Comparison of ENCODE assay signal across 9 cellular contexts in the genomic region with DNA sequence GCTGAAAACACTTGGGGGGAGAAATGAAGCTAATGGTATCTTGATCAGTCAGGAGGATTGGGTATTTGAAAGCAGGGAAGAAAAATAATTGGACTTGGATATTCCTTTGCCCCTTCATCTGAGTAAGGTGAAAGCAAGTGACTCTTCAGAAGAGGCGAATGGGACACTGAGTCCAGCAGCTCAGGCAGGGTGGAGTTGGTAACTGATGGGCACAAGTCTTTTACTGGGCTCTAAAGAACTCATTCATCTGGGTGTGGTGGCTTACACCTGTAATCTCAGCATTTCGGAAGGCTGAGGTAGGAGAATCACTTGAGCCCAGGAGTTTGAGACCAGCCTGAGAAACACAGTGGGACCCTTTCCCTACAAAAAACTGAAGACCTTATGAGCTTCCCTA. TPM values are rescaled to one million over a fixed set of nuclear protein-coding genes. Genes with fewer than 3 reads are reported as not detected.
DNase-seq lines count a peak whose midpoint lies in the region; ATAC-seq and TF ChIP-seq lines count a peak whose summit lies in the region.
"Had no signal": no experiment of that assay in that cellular context is flagged by ENCODE, and none has a peak within 500 bp of the region (broad histone marks: within the 10 kb centered on the region; RNA-seq: fewer than 3 reads in every experiment).

No MANE protein-coding gene starts in this region.

- H3K36me3 ChIP-seq in PC-9 (ENCODE audit: low read depth) (0 out of 2 replicates have a peak, but pooled peaks cover 3% of the 10 kb centered on the region), endocrine pancreas (ENCODE audit: control insufficient read depth, insufficient read depth, low read length) (no peaks in the 10 kb centered on the region), neuronal stem cell (replicated peaks in 1 of 2; ENCODE audit: control insufficient read depth in 2 of 2, insufficient read depth in 2 of 2, low read length in 2 of 2) (no peaks in the 10 kb centered on the region)
- H3K36me3 ChIP-seq: cardiac muscle cell had no signal

- H2BK5ac ChIP-seq in neuronal stem cell (ENCODE audit: low read length) = no peak overlapping the region

- peak overlapping the region; percentile 88 for H3K4me3 Mint-ChIP-seq in CD4-positive, alpha-beta T cell

- H3K14ac ChIP-seq in neuronal stem cell (ENCODE audit: low read length) = no peak overlapping the region

- H3K27ac Mint-ChIP-seq in CD4-positive, alpha-beta T cell = peak overlapping the region; percentile 93

- no peaks in the 10 kb centered on the region for H3K9me3 Mint-ChIP-seq in CD4-positive, alpha-beta T cell

- CTCF ChIA-PET in CD4-positive, alpha-beta T cell (lab: Charles Lee) = interaction anchor here (1.0 to 1.3 kb wide), 2 partner anchors 13 to 105 kb away, joined by 3 read pairs; no protein-coding TSS in a partner anchor
- CTCF ChIA-PET in PC-9 (lab: Charles Lee) = interaction anchor here (0.8 kb wide), 1 partner anchor 31 kb away, joined by 5 read pairs; no protein-coding TSS in a partner anchor

- H4K8ac ChIP-seq in neuronal stem cell (ENCODE audit: low read depth, low read length) = no peak overlapping the region

- H3K4ac ChIP-seq in neuronal stem cell (ENCODE audit: low read length) = no peak overlapping the region

- H3K18ac ChIP-seq in neuronal stem cell (ENCODE audit: low read length) = no peak overlapping the region

- H3K9me2 ChIP-seq in PC-9 (ENCODE audit: insufficient read depth) = no peaks in the 10 kb centered on the region

- WGBS in neuronal stem cell (ENCODE audit: extremely low coverage in 2 of 2, insufficient read length in 2 of 2, insufficient replicate concordance in 1 of 2), 2 donors = no CpG with 5 or more reads among the region's 2 CpGs

- H3K4me1 ChIP-seq in PC-9 (replicated peaks; ENCODE audit: insufficient read depth) (peaks cover 79% of the 10 kb centered on the region), endocrine pancreas (ENCODE audit: control insufficient read depth, insufficient read depth, low read length) (no peaks in the 10 kb centered on the region), neuronal stem cell (ENCODE audit: control insufficient read depth in 2 of 2, insufficient read depth in 1 of 2, low read depth in 1 of 2, low read length in 2 of 2) (peaks cover 4 to 5% of the 10 kb centered on the region in 2 donors)

- H3K27me3 ChIP-seq in CD4-positive, alpha-beta T cell (ENCODE audit: control insufficient read depth, insufficient read depth, low read length) = no peaks in the 10 kb centered on the region
- H3K27me3 ChIP-seq in PC-9 (ENCODE audit: insufficient read depth, low read depth) (no peaks in the 10 kb centered on the region), endocrine pancreas (ENCODE audit: control insufficient read depth, insufficient read depth, low read length) (no peaks in the 10 kb centered on the region), neuronal stem cell (ENCODE audit: control insufficient read depth in 3 of 3, insufficient read depth in 3 of 3, low read depth in 1 of 3, low read length in 3 of 3) (peaks cover 0 to 5% (median 0%) of the 10 kb centered on the region in 3 experiments)
- H3K27me3 ChIP-seq: cardiac muscle cell had no signal

- H3K4me1 Mint-ChIP-seq in CD4-positive, alpha-beta T cell (ENCODE audit: low read depth) = peaks cover 91% of the 10 kb centered on the region

- H4K20me1 ChIP-seq in PC-9 (ENCODE audit: insufficient read depth) = no peaks in the 10 kb centered on the region

- H3K4me2 ChIP-seq in PC-9 (peak overlapping the region; percentile 35), neuronal stem cell (ENCODE audit: insufficient read depth, low read length, poor library complexity, severe bottlenecking) (no peak overlapping the region)

- H2AK5ac ChIP-seq in neuronal stem cell (ENCODE audit: low read depth, low read length) = no peak overlapping the region

- peaks cover 65% of the 10 kb centered on the region for H3K79me2 ChIP-seq in PC-9 (ENCODE audit: low read depth)

- H3K9ac ChIP-seq in endocrine pancreas (ENCODE audit: control insufficient read depth, insufficient read depth, low read length) = no peak overlapping the region
- no peak overlapping the region for H3K9ac ChIP-seq in neuronal stem cell (ENCODE audit: low read depth, low read length, poor library complexity)

- intact Hi-C loops in CD4-positive, alpha-beta T cell (cut with DNase I, micrococcal nuclease) = no loop called here
- intact Hi-C loops in PC-9 (cut with micrococcal nuclease; ENCODE audit: unreplicated experiment) = no loop called here

- peaks cover 30% of the 10 kb centered on the region for H3F3A ChIP-seq in PC-9 (ENCODE audit: insufficient read depth, low read depth)

- no peaks in the 10 kb centered on the region for H3K9me3 ChIP-seq in CD4-positive, alpha-beta T cell (ENCODE audit: control insufficient read depth, low read length)
- no peaks in the 10 kb centered on the region for H3K9me3 ChIP-seq in PC-9 (ENCODE audit: insufficient read depth, low read depth)
- H3K9me3 ChIP-seq in endocrine pancreas (ENCODE audit: control insufficient read depth, low read length) = no peaks in the 10 kb centered on the region
- H3K9me3 ChIP-seq in neuronal stem cell (replicated peaks in 1 of 2; ENCODE audit: control insufficient read depth in 2 of 2, insufficient read depth in 1 of 2, low read depth in 1 of 2, low read length in 2 of 2) = no peaks in the 10 kb centered on the region

- no peak overlapping the region for H2BK15ac ChIP-seq in neuronal stem cell (ENCODE audit: low read length)

- no peak for DNase-seq in CD4-positive, alpha-beta T cell
- DNase-seq in PC-9 = no peak
- no peak for DNase-seq in omental fat pad (ENCODE audit: low spot score)
- DNase-seq in NCI-H1930 (lab: John Stamatoyannopoulos, UW) = no peak
- no peak for DNase-seq in superior temporal gyrus (ENCODE audit: extremely low spot score)
- DNase-seq in GM03348 (ENCODE audit: low spot score) = no peak
- DNase-seq in neuronal stem cell (ENCODE audit: low spot score) = no peak

- H3K27ac ChIP-seq in CD4-positive, alpha-beta T cell (ENCODE audit: low read depth, low read length) = peak overlapping the region; percentile 84
- H3K27ac ChIP-seq in PC-9 = peak overlapping the region; percentile 32
- H3K27ac ChIP-seq in neuronal stem cell (replicated peaks; ENCODE audit: low read length) = no peak overlapping the region

- no peak overlapping the region for H2AFZ ChIP-seq in PC-9
- H2AFZ ChIP-seq in neuronal stem cell (ENCODE audit: low read length) = no peak overlapping the region

- POLR2A ChIA-PET in CD4-positive, alpha-beta T cell (lab: Charles Lee) = interaction anchor here (1.1 to 1.7 kb wide), 4 partner anchors 57 to 324 kb away, joined by 3 to 5 read pairs (median 4); a partner anchor contains a TSS
- POLR2A ChIA-PET in PC-9 (lab: Charles Lee; ENCODE audit: unreplicated experiment) = interaction anchor here (0.7 kb wide), 1 partner anchor 124 kb away, joined by 13 read pairs; no protein-coding TSS in a partner anchor

- TF ChIP-seq CTCF in CD4-positive, alpha-beta T cell (IDR thresholded peaks at IDR 0.05) = no peak
- TF ChIP-seq CTCF in PC-9 (conservative IDR thresholded peaks at IDR 0.05) (no peak), omental fat pad (IDR thresholded peaks at IDR 0.05) (no peak)

- BruUV-seq in PC-9 (replicated peaks; lab: Mats Ljungman, UMichigan) = TSS peak; percentile 17

- no peak for ATAC-seq in CD4-positive, alpha-beta T cell (ENCODE audit: poor library complexity)
- peak; percentile 2 for ATAC-seq in omental fat pad (ENCODE audit: low FRiP score)

- no peak overlapping the region for H3K4me3 ChIP-seq in PC-9
- H3K4me3 ChIP-seq in endocrine pancreas (ENCODE audit: control insufficient read depth, insufficient read depth, low read length) = peak overlapping the region; percentile 43
- no peak overlapping the region for H3K4me3 ChIP-seq in neuronal stem cell (ENCODE audit: low read length in 2 of 2)
- H3K4me3 ChIP-seq: cardiac muscle cell had no signal

- H2BK120ac ChIP-seq in neuronal stem cell (ENCODE audit: low read depth, low read length) = no peak overlapping the region

- no peak overlapping the region for H3K23ac ChIP-seq in neuronal stem cell (ENCODE audit: low read depth, low read length, poor library complexity)

- no peaks in the 10 kb centered on the region for H3K27me3 Mint-ChIP-seq in CD4-positive, alpha-beta T cell

- H2BK12ac ChIP-seq in neuronal stem cell (ENCODE audit: low read length) = no peak overlapping the region

- no peak overlapping the region for H4K91ac ChIP-seq in neuronal stem cell (ENCODE audit: low read depth, low read length, poor library complexity)

- H3K36me3 Mint-ChIP-seq in CD4-positive, alpha-beta T cell (ENCODE audit: low read depth) = peaks cover 35% of the 10 kb centered on the region

- H3K79me1 ChIP-seq in neuronal stem cell (ENCODE audit: low read depth, low read length) = no peaks in the 10 kb centered on the region

RNA-seq across cellular contexts. Expression of a gene that starts 11.2 kb away (rescaled TPM):
- 100 to 1,000 TPM; 178 to 181 TPM for total RNA-seq in CD4-positive, alpha-beta T cell
- total RNA-seq in PC-9 (2021) (75.4 and 99.1 TPM in 2 replicates), omental fat pad (100 to 1,000 TPM; 204 to 455 (median 293) TPM)
- polyA plus RNA-seq in neuronal stem cell (2013, experiment 1 of 2) = 3.8 TPM
- polyA plus RNA-seq in neuronal stem cell (2013, experiment 2 of 2) = 4.0 TPM

RNA-seq across cellular contexts. Expression of a gene that starts 55.3 kb away (rescaled TPM):
- 10 to 100 TPM; 10.1 to 13.6 TPM for total RNA-seq in CD4-positive, alpha-beta T cell
- total RNA-seq in PC-9 (2021) (93.1 and 96.7 TPM in 2 replicates), omental fat pad (10 to 100 TPM; 32.4 to 47.9 (median 45.9) TPM)
- polyA plus RNA-seq in neuronal stem cell (2013, experiment 1 of 2) = 120 TPM
- 120 TPM for polyA plus RNA-seq in neuronal stem cell (2013, experiment 2 of 2)

RNA-seq across cellular contexts. Expression of a gene that starts 55.7 kb away (rescaled TPM):
- total RNA-seq in CD4-positive, alpha-beta T cell = 10 to 100 TPM; 29.2 to 30.7 TPM
- total RNA-seq in PC-9 (2021) (8.8 and 10.7 TPM in 2 replicates), omental fat pad (10 to 100 TPM; 17.1 to 36.9 (median 23.1) TPM)
- polyA plus RNA-seq in neuronal stem cell (2013, experiment 1 of 2) = 4.2 TPM
- 4.4 TPM for polyA plus RNA-seq in neuronal stem cell (2013, experiment 2 of 2)

RNA-seq across cellular contexts. Expression of a gene that starts 55.8 kb away (rescaled TPM):
- 10 to 100 TPM; 12.6 to 13.7 TPM for total RNA-seq in CD4-positive, alpha-beta T cell
- 15.2 and 16.9 TPM in 2 replicates for total RNA-seq in PC-9 (2021)
- total RNA-seq in omental fat pad = 10 to 100 TPM; 13.5 to 47.0 (median 15.3) TPM
- 0.10 TPM for polyA plus RNA-seq in neuronal stem cell (2013, experiment 1 of 2)
- polyA plus RNA-seq in neuronal stem cell (2013, experiment 2 of 2) = 0.17 TPM
